In genomic region chr10:132448248-132448731, GRCh38 we compare ENCODE assay signal across 8 cellular contexts. TPM values are rescaled to one million over a fixed set of nuclear protein-coding genes. Genes with fewer than 3 reads are reported as not detected.
DNase-seq lines count a peak whose midpoint lies in the region; ATAC-seq and TF ChIP-seq lines count a peak whose summit lies in the region.

No MANE protein-coding gene starts in this region.

- peak overlapping the region; percentile 84 for H3K27ac ChIP-seq in CD4-positive, alpha-beta memory T cell (ENCODE audit: low read depth, low read length)
- no peak overlapping the region for H3K27ac ChIP-seq in neural progenitor cell

- H3K27me3 Mint-ChIP-seq in CD4-positive, alpha-beta memory T cell, result no peaks in the 10 kb centered on the region
- H3K27me3 Mint-ChIP-seq in neural progenitor cell (ENCODE audit: insufficient read depth, low read depth), result peaks cover 9% of the 10 kb centered on the region

- POLR2A ChIA-PET in CD4-positive, alpha-beta memory T cell (lab: Charles Lee; ENCODE audit: partially characterized antibody), result interaction anchor here (1.2 to 3.5 kb wide), 3 partner anchors 27 to 55 kb away, joined by 3 to 41 read pairs (median 10); partner anchors contain the start of gene PWWP2B

- intact Hi-C loops in CD4-positive, alpha-beta memory T cell (cut with micrococcal nuclease), result no loop called here

- H3K36me3 ChIP-seq in CD4-positive, alpha-beta memory T cell (ENCODE audit: insufficient read depth, low read length), result no peaks in the 10 kb centered on the region
- no peaks in the 10 kb centered on the region for H3K36me3 ChIP-seq in neural progenitor cell

- H3K27me3 ChIP-seq in CD4-positive, alpha-beta memory T cell (ENCODE audit: insufficient read depth, low read length), result no peaks in the 10 kb centered on the region
- H3K27me3 ChIP-seq in neural progenitor cell, result peaks cover 1% of the 10 kb centered on the region

- no peaks in the 10 kb centered on the region for H3K9me3 ChIP-seq in CD4-positive, alpha-beta memory T cell (ENCODE audit: control insufficient read depth in 1 of 2, low read length in 2 of 2)
- H3K9me3 ChIP-seq in neural progenitor cell (ENCODE audit: low read depth), result no peaks in the 10 kb centered on the region

- peaks cover 4% of the 10 kb centered on the region for H4K20me1 ChIP-seq in neural progenitor cell (ENCODE audit: low read depth)

- peak overlapping the region in 5 of 8 donors; percentile 21 to 74 (median 29) for H3K4me3 Mint-ChIP-seq in CD4-positive, alpha-beta memory T cell
- no peak overlapping the region for H3K4me3 Mint-ChIP-seq in neural progenitor cell

- no peaks in the 10 kb centered on the region for H3K36me3 Mint-ChIP-seq in CD4-positive, alpha-beta memory T cell
- H3K36me3 Mint-ChIP-seq in neural progenitor cell, result no peaks in the 10 kb centered on the region

- H3K4me3 ChIP-seq in CD4-positive, alpha-beta memory T cell (ENCODE audit: low read length in 2 of 2), result no peak overlapping the region
- no peak overlapping the region for H3K4me3 ChIP-seq in neural progenitor cell

- peak overlapping the region; percentile 87 to 100 (median 98) for H3K27ac Mint-ChIP-seq in CD4-positive, alpha-beta memory T cell
- peak overlapping the region; percentile 38 for H3K27ac Mint-ChIP-seq in neural progenitor cell

- no peak overlapping the region for H3K9ac ChIP-seq in neural progenitor cell

- peaks cover 17 to 67% (median 39%) of the 10 kb centered on the region in 4 donors for H3K4me1 Mint-ChIP-seq in CD4-positive, alpha-beta memory T cell
- H3K4me1 Mint-ChIP-seq in neural progenitor cell, result peaks cover 29% of the 10 kb centered on the region

- no peaks in the 10 kb centered on the region for H3K9me3 Mint-ChIP-seq in CD4-positive, alpha-beta memory T cell
- no peaks in the 10 kb centered on the region for H3K9me3 Mint-ChIP-seq in neural progenitor cell

- H3K4me2 ChIP-seq in neural progenitor cell, result no peak overlapping the region

- peaks cover 71% of the 10 kb centered on the region for H3K4me1 ChIP-seq in CD4-positive, alpha-beta memory T cell (ENCODE audit: insufficient read depth, low read length)
- peaks cover 27% of the 10 kb centered on the region for H3K4me1 ChIP-seq in neural progenitor cell

- TF ChIP-seq CTCF in neural progenitor cell (IDR thresholded peaks at IDR 0.05), result no peak

- CTCF ChIA-PET in CD4-positive, alpha-beta memory T cell (lab: Charles Lee; ENCODE audit: partially characterized antibody), result interaction anchor here (2.9 kb wide), 1 partner anchor 61 kb away, joined by 18 read pairs; no protein-coding TSS in a partner anchor

- H3K79me2 ChIP-seq in neural progenitor cell (ENCODE audit: low read depth), result no peaks in the 10 kb centered on the region

- H3F3A ChIP-seq in neural progenitor cell (ENCODE audit: low read depth), result peaks cover 32% of the 10 kb centered on the region

- peak in 3 of 5 donors; percentile 21 to 48 (median 31) for DNase-seq in CD4-positive, alpha-beta memory T cell
- DNase-seq in HPDE6-E6E7 (ENCODE audit: extremely low spot score), result peak; percentile 71
- DNase-seq in T-helper 22 cell (ENCODE audit: low read depth), result peak; percentile 23
- peak; percentile 90 for DNase-seq in ecto neural progenitor cell (ENCODE audit: low spot score)
- DNase-seq in neural progenitor cell (ENCODE audit: low spot score), result peak; percentile 69
- DNase-seq in hepatic stellate cell (ENCODE audit: low spot score), result no peak
- DNase-seq in epidermal melanocyte (ENCODE audit: insufficient read length, low spot score), result no peak

- no peak for ATAC-seq in GM19397 (IDR thresholded peaks at IDR 0.05; ENCODE audit: unreplicated experiment)

- H2AFZ ChIP-seq in neural progenitor cell (replicated peaks), result no peak overlapping the region

RNA-seq across cellular contexts. Expression of gene PWWP2B, which starts 51.3 kb away (rescaled TPM):
- 1 to 10 TPM; 9.4 to 9.9 TPM for total RNA-seq in CD4-positive, alpha-beta memory T cell
- 1 to 10 TPM in 1 of 2 donors, under 1 TPM in 1; 0.92 to 3.2 TPM for polyA plus RNA-seq in CD4-positive, alpha-beta memory T cell
- 0.34 and 1.5 TPM in 2 replicates for total RNA-seq in neural progenitor cell (ENCODE audit: low replicate concordance)

Comparison
In these comparisons a context has a peak if more than half of its experiments do, and no peak if none do; other contexts are left out.
1. DNase-seq: peak in CD4-positive, alpha-beta memory T cell (3 of 5), HPDE6-E6E7 (single experiment), T-helper 22 cell (single experiment), ecto neural progenitor cell (single experiment) and neural progenitor cell (single experiment); none in hepatic stellate cell (single experiment) and epidermal melanocyte (single experiment).